ENCODE assay signal across 1 cellular context in genomic region chr3:183360971-183361624, GRCh38.
A peak's percentile ranks its signal among the peaks of the same experiment; 100 is the strongest.
TF ChIP-seq lines count a peak whose summit lies in the region.

No MANE protein-coding gene starts in this region.

TF ChIP-seq in K562, 482 proteins besides CTCF, POLR2A, EP300 and RAD21 (continued from another document and continues in another):
- TF ChIP-seq FOXO4 (CRISPR knock-in tag; IDR thresholded peaks at IDR 0.05) (no peak), HMG20B (CRISPR knock-in tag; IDR thresholded peaks at IDR 0.05) (no peak), MYC (IDR thresholded peaks at IDR 0.05; ENCODE audit: low read depth, low read length) (no peak; the same call in 1 of the 2 replicates), MYC (CRISPR knock-in tag; IDR thresholded peaks at IDR 0.05; ENCODE audit: borderline replicate concordance, low read depth) (no peak), ESRRB (CRISPR knock-in tag; IDR thresholded peaks at IDR 0.05; ENCODE audit: borderline replicate concordance) (no peak), HNRNPK (IDR thresholded peaks at IDR 0.05; ENCODE audit: low read depth, low read length, poor library complexity, severe bottlenecking) (no peak), ZNF609 (CRISPR knock-in tag; IDR thresholded peaks at IDR 0.05; ENCODE audit: borderline replicate concordance) (peak; percentile 47; the same call in 1 of the 2 replicates), CBFB (CRISPR knock-in tag; IDR thresholded peaks at IDR 0.05) (no peak), RFX7 (CRISPR knock-in tag; IDR thresholded peaks at IDR 0.05) (no peak), ZNF282 (CRISPR knock-in tag; IDR thresholded peaks at IDR 0.05) (no peak), E2F6 (IDR thresholded peaks at IDR 0.05; ENCODE audit: borderline replicate concordance in 1 of 2, extremely low read depth in 1 of 2, insufficient read depth in 1 of 2, insufficient read length in 1 of 2, low read depth in 1 of 2, low read length in 1 of 2, poor library complexity in 1 of 2, severe bottlenecking in 1 of 2) (peak in 1 of 2 experiments; percentile 42), ZFP30 (CRISPR knock-in tag; IDR thresholded peaks at IDR 0.05; ENCODE audit: borderline replicate concordance) (no peak), ZNF140 (CRISPR knock-in tag; IDR thresholded peaks at IDR 0.05) (no peak), THRB (CRISPR knock-in tag; conservative IDR thresholded peaks at IDR 0.05) (no peak), RBM22 (IDR thresholded peaks at IDR 0.05; ENCODE audit: low read depth, low read length, poor library complexity, severe bottlenecking) (no peak), KAT2B (IDR thresholded peaks at IDR 0.05; ENCODE audit: low read depth, low read length) (no peak), SMAD1 (IDR thresholded peaks at IDR 0.05; ENCODE audit: low read depth, low read length, partially characterized antibody) (no peak), MECOM (CRISPR knock-in tag; IDR thresholded peaks at IDR 0.05) (no peak), NFRKB (IDR thresholded peaks at IDR 0.05; ENCODE audit: low read depth) (peak; percentile 71; the same call in 1 of the 2 replicates), RAD51 (IDR thresholded peaks at IDR 0.05; ENCODE audit: borderline replicate concordance, low read depth) (no peak), PRPF4 (IDR thresholded peaks at IDR 0.05; ENCODE audit: insufficient read depth, low read depth, low read length, poor library complexity, severe bottlenecking) (no peak), BRD9 (IDR thresholded peaks at IDR 0.05; ENCODE audit: low read depth, partially characterized antibody) (peak; percentile 90), ZNF584 (CRISPR knock-in tag; IDR thresholded peaks at IDR 0.05; ENCODE audit: low read depth) (no peak), HSF4 (CRISPR knock-in tag; IDR thresholded peaks at IDR 0.05; ENCODE audit: borderline replicate concordance) (peak; percentile 43; the same call in 1 of the 2 replicates), CTCFL (IDR thresholded peaks at IDR 0.05; ENCODE audit: borderline replicate concordance, insufficient read depth, low read depth, low read length, poor library complexity, severe bottlenecking) (no peak)
- TF ChIP-seq, protein P1, sequence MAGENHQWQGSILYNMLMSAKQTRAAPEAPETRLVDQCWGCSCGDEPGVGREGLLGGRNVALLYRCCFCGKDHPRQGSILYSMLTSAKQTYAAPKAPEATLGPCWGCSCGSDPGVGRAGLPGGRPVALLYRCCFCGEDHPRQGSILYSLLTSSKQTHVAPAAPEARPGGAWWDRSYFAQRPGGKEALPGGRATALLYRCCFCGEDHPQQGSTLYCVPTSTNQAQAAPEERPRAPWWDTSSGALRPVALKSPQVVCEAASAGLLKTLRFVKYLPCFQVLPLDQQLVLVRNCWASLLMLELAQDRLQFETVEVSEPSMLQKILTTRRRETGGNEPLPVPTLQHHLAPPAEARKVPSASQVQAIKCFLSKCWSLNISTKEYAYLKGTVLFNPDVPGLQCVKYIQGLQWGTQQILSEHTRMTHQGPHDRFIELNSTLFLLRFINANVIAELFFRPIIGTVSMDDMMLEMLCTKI (IDR thresholded peaks at IDR 0.05; ENCODE audit: partially characterized antibody): no peak
- TF ChIP-seq, protein P2, sequence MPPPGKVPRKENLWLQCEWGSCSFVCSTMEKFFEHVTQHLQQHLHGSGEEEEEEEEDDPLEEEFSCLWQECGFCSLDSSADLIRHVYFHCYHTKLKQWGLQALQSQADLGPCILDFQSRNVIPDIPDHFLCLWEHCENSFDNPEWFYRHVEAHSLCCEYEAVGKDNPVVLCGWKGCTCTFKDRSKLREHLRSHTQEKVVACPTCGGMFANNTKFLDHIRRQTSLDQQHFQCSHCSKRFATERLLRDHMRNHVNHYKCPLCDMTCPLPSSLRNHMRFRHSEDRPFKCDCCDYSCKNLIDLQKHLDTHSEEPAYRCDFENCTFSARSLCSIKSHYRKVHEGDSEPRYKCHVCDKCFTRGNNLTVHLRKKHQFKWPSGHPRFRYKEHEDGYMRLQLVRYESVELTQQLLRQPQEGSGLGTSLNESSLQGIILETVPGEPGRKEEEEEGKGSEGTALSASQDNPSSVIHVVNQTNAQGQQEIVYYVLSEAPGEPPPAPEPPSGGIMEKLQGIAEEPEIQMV (tag; conservative IDR thresholded peaks at IDR 0.05; ENCODE audit: low read depth): peak; percentile 54; the same call in 1 of the 2 replicates
- TF ChIP-seq, protein P3, sequence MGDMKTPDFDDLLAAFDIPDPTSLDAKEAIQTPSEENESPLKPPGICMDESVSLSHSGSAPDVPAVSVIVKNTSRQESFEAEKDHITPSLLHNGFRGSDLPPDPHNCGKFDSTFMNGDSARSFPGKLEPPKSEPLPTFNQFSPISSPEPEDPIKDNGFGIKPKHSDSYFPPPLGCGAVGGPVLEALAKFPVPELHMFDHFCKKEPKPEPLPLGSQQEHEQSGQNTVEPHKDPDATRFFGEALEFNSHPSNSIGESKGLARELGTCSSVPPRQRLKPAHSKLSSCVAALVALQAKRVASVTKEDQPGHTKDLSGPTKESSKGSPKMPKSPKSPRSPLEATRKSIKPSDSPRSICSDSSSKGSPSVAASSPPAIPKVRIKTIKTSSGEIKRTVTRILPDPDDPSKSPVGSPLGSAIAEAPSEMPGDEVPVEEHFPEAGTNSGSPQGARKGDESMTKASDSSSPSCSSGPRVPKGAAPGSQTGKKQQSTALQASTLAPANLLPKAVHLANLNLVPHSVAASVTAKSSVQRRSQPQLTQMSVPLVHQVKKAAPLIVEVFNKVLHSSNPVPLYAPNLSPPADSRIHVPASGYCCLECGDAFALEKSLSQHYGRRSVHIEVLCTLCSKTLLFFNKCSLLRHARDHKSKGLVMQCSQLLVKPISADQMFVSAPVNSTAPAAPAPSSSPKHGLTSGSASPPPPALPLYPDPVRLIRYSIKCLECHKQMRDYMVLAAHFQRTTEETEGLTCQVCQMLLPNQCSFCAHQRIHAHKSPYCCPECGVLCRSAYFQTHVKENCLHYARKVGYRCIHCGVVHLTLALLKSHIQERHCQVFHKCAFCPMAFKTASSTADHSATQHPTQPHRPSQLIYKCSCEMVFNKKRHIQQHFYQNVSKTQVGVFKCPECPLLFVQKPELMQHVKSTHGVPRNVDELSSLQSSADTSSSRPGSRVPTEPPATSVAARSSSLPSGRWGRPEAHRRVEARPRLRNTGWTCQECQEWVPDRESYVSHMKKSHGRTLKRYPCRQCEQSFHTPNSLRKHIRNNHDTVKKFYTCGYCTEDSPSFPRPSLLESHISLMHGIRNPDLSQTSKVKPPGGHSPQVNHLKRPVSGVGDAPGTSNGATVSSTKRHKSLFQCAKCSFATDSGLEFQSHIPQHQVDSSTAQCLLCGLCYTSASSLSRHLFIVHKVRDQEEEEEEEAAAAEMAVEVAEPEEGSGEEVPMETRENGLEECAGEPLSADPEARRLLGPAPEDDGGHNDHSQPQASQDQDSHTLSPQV (IDR thresholded peaks at IDR 0.05): peak; percentile 73; the same call in 1 of the 2 replicates
- TF ChIP-seq, protein P4, sequence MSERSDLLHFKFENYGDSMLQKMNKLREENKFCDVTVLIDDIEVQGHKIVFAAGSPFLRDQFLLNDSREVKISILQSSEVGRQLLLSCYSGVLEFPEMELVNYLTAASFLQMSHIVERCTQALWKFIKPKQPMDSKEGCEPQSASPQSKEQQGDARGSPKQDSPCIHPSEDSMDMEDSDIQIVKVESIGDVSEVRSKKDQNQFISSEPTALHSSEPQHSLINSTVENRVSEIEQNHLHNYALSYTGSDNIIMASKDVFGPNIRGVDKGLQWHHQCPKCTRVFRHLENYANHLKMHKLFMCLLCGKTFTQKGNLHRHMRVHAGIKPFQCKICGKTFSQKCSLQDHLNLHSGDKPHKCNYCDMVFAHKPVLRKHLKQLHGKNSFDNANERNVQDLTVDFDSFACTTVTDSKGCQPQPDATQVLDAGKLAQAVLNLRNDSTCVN (CRISPR knock-in tag; IDR thresholded peaks at IDR 0.05): peak; percentile 61; the same call in 1 of the 2 replicates
- TF ChIP-seq, protein P5, sequence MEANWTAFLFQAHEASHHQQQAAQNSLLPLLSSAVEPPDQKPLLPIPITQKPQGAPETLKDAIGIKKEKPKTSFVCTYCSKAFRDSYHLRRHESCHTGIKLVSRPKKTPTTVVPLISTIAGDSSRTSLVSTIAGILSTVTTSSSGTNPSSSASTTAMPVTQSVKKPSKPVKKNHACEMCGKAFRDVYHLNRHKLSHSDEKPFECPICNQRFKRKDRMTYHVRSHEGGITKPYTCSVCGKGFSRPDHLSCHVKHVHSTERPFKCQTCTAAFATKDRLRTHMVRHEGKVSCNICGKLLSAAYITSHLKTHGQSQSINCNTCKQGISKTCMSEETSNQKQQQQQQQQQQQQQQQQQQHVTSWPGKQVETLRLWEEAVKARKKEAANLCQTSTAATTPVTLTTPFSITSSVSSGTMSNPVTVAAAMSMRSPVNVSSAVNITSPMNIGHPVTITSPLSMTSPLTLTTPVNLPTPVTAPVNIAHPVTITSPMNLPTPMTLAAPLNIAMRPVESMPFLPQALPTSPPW (CRISPR knock-in tag; IDR thresholded peaks at IDR 0.05): peak; percentile 50; the same call in 1 of the 2 replicates
